15 cellular contexts compared by ENCODE assay signal in the genomic region with DNA sequence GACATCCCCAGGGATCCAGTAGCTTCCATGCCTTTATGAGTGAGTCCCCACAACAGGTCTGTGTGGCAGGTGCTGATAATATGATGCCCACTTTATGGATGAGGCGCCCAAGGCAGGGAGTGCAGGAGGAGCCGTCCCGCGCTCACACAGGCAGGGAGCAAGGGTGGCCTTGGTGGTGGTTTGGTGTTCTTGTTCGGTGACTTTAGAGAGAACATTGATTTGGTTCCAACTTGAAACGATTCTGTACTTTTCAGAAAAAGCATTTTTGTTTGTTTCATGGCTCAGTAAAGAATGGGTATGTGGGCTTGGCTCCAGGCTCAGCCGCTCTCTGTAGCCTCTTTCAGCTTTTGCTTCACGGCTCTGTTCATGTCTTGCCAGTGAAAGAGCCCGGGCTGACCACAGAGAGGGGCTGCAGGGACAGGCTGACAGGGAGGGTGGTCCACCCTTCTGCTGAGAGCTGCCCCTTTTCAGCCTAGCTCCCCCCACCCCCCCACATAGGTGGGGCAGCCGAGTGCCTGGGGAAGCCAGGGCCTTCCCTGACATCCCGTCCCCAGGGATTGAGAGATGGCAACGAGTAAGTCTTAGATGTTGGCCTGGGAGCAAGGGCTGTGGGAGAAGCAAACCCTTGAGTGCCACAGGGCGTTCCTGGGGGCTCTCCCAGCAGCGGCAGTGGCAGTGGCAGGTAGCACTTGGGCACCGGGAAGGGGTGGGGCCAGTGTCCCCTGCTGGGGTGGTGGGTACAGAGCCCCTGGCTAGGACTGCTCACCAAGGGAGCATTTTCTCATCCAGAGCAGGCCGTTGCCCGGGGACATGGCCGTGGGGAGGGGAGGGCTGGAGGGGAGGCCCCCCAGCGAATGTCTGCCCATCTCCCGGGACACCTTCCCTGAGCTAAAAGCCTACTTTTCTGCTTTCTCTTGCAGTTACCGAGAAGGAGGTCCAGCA. TPM values are rescaled to one million over a fixed set of nuclear protein-coding genes. Genes with fewer than 3 reads are reported as not detected.
DNase-seq lines count a peak whose midpoint lies in the region; ATAC-seq and TF ChIP-seq lines count a peak whose summit lies in the region.
"Had no signal": no experiment of that assay in that cellular context is flagged by ENCODE, and none has a peak within 500 bp of the region (broad histone marks: within the 10 kb centered on the region; RNA-seq: fewer than 3 reads in every experiment).

No MANE protein-coding gene starts in this region.

- no peak for TF ChIP-seq CTCF in gastroesophageal sphincter (IDR thresholded peaks at IDR 0.05)

- no peak for TF ChIP-seq POLR2A in gastroesophageal sphincter (IDR thresholded peaks at IDR 0.05)

- peak; percentile 79 for DNase-seq in Ammon's horn (ENCODE audit: low spot score)
- DNase-seq in SK-N-MC (ENCODE audit: low read depth, low spot score) = no peak
- DNase-seq in renal cortical epithelial cell (ENCODE audit: low read depth) = peak; percentile 39
- DNase-seq in natural killer cell treated with Interleukin-12 subunit alpha and Interleukin-12 subunit beta and Interleukin-15 and Interleukin-18, amount 100 ng/mL, for 72 hours (ENCODE audit: low spot score) = no peak
- no peak for DNase-seq in activated T-cell treated with anti-CD3 and anti-CD28 coated beads, Interleukin-2, amount 50 U/mL, for 1 hour
- DNase-seq in effector memory CD4-positive, alpha-beta T cell = no peak
- DNase-seq: activated CD4-positive, alpha-beta T cell treated with anti-CD3 and anti-CD28 coated beads, Interleukin-2, amount 50 U/mL, for 1 hour; activated effector memory CD4-positive, alpha-beta T cell treated with anti-CD3 and anti-CD28 coated beads, Interleukin-2, amount 50 U/mL, for 16 hours; cortex of kidney; T-cell; trophoblast cell had no signal

- no peaks in the 10 kb centered on the region for H3K9me3 Mint-ChIP-seq in natural killer cell treated with Interleukin-12 subunit alpha and Interleukin-12 subunit beta and Interleukin-15 and Interleukin-18, amount 100 ng/mL, for 72 hours
- H3K9me3 Mint-ChIP-seq: T-cell had no signal

- no peaks in the 10 kb centered on the region for H3K27me3 Mint-ChIP-seq in natural killer cell treated with Interleukin-12 subunit alpha and Interleukin-12 subunit beta and Interleukin-15 and Interleukin-18, amount 100 ng/mL, for 72 hours
- H3K27me3 Mint-ChIP-seq: T-cell had no signal

- 47 to 68% methylated on average over 3 to 4 of the region's 21 CpGs for WGBS in gastroesophageal sphincter (ENCODE audit: low coverage in 1 of 2), 2 donors

- H3K9me3 ChIP-seq in SK-N-MC (ENCODE audit: low read depth, low read length) (no peaks in the 10 kb centered on the region), gastroesophageal sphincter (no peaks in the 10 kb centered on the region)
- H3K9me3 ChIP-seq in effector memory CD4-positive, alpha-beta T cell (ENCODE audit: control insufficient read depth, low read length) = no peaks in the 10 kb centered on the region

- no peak overlapping the region for H3K9ac ChIP-seq in SK-N-MC (ENCODE audit: insufficient read length)
- H3K9ac ChIP-seq: KMS-11 had no signal

- H3K4me3 Mint-ChIP-seq in natural killer cell treated with Interleukin-12 subunit alpha and Interleukin-12 subunit beta and Interleukin-15 and Interleukin-18, amount 100 ng/mL, for 72 hours = no peak overlapping the region
- H3K4me3 Mint-ChIP-seq: T-cell had no signal

- H3K4me1 Mint-ChIP-seq in natural killer cell treated with Interleukin-12 subunit alpha and Interleukin-12 subunit beta and Interleukin-15 and Interleukin-18, amount 100 ng/mL, for 72 hours (ENCODE audit: low read depth in 2 of 2) = peaks cover 0 to 6% of the 10 kb centered on the region in 2 donors
- H3K4me1 Mint-ChIP-seq: T-cell had no signal

- ATAC-seq in gastroesophageal sphincter = no peak
- no peak for ATAC-seq in natural killer cell treated with Interleukin-12 subunit alpha and Interleukin-12 subunit beta and Interleukin-15 and Interleukin-18, amount 100 ng/mL, for 72 hours
- no peak for ATAC-seq in HG02588 (IDR thresholded peaks at IDR 0.05; ENCODE audit: unreplicated experiment)
- ATAC-seq: T-cell had no signal

- no peaks in the 10 kb centered on the region; the same call in 1 of the 2 replicates for H3K36me3 ChIP-seq in SK-N-MC (ENCODE audit: insufficient read depth, low read length)
- peaks cover 0 to 6% of the 10 kb centered on the region in 2 donors for H3K36me3 ChIP-seq in gastroesophageal sphincter
- no peaks in the 10 kb centered on the region for H3K36me3 ChIP-seq in effector memory CD4-positive, alpha-beta T cell (ENCODE audit: control insufficient read depth, insufficient read depth, low read length)

- H3K4me1 ChIP-seq in gastroesophageal sphincter = peaks cover 0 to 72% (median 38%) of the 10 kb centered on the region in 3 donors
- H3K4me1 ChIP-seq in effector memory CD4-positive, alpha-beta T cell (ENCODE audit: control insufficient read depth, insufficient read depth, low read length, poor library complexity, severe bottlenecking) = no peaks in the 10 kb centered on the region

- peak overlapping the region; percentile 42; the same call in 1 of the 2 replicates for H3K27ac ChIP-seq in SK-N-MC
- H3K27ac ChIP-seq in gastroesophageal sphincter = peak overlapping the region; percentile 70 to 98 (median 92)
- H3K27ac ChIP-seq in effector memory CD4-positive, alpha-beta T cell (ENCODE audit: insufficient read depth, low read length, poor library complexity, severe bottlenecking) = no peak overlapping the region
- H3K27ac ChIP-seq: KMS-11 had no signal

- H3K36me3 Mint-ChIP-seq in natural killer cell treated with Interleukin-12 subunit alpha and Interleukin-12 subunit beta and Interleukin-15 and Interleukin-18, amount 100 ng/mL, for 72 hours = no peaks in the 10 kb centered on the region
- H3K36me3 Mint-ChIP-seq: T-cell had no signal

- H3K27ac Mint-ChIP-seq in natural killer cell treated with Interleukin-12 subunit alpha and Interleukin-12 subunit beta and Interleukin-15 and Interleukin-18, amount 100 ng/mL, for 72 hours = no peak overlapping the region
- H3K27ac Mint-ChIP-seq: T-cell had no signal

- no peak for TF ChIP-seq EP300 in gastroesophageal sphincter (IDR thresholded peaks at IDR 0.05)

- H3K27me3 ChIP-seq in gastroesophageal sphincter = no peaks in the 10 kb centered on the region
- H3K27me3 ChIP-seq in effector memory CD4-positive, alpha-beta T cell (replicated peaks; ENCODE audit: control insufficient read depth, insufficient read depth, low read length, poor library complexity, severe bottlenecking) = no peaks in the 10 kb centered on the region

- H3K4me3 ChIP-seq in SK-N-MC (no peak overlapping the region), gastroesophageal sphincter (no peak overlapping the region)
- H3K4me3 ChIP-seq in effector memory CD4-positive, alpha-beta T cell (ENCODE audit: insufficient read depth, low read depth, low read length, poor library complexity, severe bottlenecking) = no peak overlapping the region
- H3K4me3 ChIP-seq: lung had no signal

RNA-seq across cellular contexts. Expression of gene NCS1, which starts 28.1 kb away (rescaled TPM):
- total RNA-seq in gastroesophageal sphincter = 100 to 1,000 TPM; 105 to 231 (median 127) TPM
- 58.7 and 69.8 TPM in 2 replicates for total RNA-seq in renal cortical epithelial cell
- 10 to 100 TPM; 31.0 to 38.1 TPM for total RNA-seq in natural killer cell treated with Interleukin-12 subunit alpha and Interleukin-12 subunit beta and Interleukin-15 and Interleukin-18, amount 100 ng/mL, for 72 hours

Comparison
In these comparisons a context has a peak if more than half of its experiments do, and no peak if none do; other contexts are left out.
1. DNase-seq: peak in Ammon's horn (single experiment) and renal cortical epithelial cell (single experiment); none in SK-N-MC (single experiment), natural killer cell treated with Interleukin-12 subunit alpha and Interleukin-12 subunit beta and Interleukin-15 and Interleukin-18, amount 100 ng/mL, for 72 hours (single experiment), activated T-cell treated with anti-CD3 and anti-CD28 coated beads, Interleukin-2, amount 50 U/mL, for 1 hour (single experiment) and effector memory CD4-positive, alpha-beta T cell (0 of 3).